In the genomic region with DNA sequence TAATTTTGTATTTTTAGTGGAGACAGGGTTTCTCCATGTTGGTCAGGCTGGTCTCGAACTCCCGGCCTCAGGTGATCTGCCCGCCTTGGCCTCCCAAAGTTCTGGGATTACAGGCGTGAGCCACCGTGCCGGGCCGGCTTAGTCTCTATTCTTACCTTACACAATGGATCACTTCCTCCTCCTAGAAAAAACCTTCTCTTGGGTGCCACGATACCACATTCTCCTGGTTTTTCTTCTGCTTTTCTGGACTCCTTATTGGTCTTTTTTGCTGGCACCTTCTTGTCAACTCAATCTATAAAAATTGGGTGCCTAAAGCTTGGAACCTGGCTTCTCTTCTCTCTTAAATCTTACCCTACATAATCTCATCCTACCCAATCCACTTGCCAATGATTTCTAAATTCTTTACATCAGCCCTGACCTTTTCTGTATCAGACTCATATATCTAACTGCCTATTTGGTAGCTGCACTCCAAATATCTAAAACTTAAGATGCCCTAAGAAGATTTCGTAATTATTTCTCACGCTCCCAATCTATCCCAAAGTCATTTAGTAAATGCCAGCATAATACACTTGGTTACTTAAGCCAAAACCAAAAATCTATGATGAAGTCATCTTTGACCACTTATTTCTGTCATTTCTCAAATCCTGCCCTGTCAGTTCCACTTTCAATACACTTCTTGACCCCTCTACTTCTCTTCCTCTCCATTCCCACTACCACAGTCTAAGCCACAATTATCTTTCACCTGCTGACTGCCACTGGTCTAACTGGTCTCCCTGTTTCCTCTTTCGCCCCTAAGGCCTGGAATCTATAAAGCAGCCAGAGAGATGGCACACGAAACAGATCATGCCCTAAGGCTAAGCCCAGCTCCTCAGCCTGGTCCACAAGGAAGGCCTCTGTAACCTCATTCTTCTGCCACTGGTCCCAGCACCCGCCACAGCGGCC, we compare ENCODE assay signal across 9 cellular contexts. TPM values are rescaled to one million over a fixed set of nuclear protein-coding genes. Genes with fewer than 3 reads are reported as not detected.
DNase-seq lines count a peak whose midpoint lies in the region; ATAC-seq, FAIRE-seq and TF ChIP-seq lines count a peak whose summit lies in the region.
"Had no signal": no experiment of that assay in that cellular context is flagged by ENCODE, and none has a peak within 500 bp of the region (broad histone marks: within the 10 kb centered on the region; RNA-seq: fewer than 3 reads in every experiment).

No MANE protein-coding gene starts in this region.

- no peak for TF ChIP-seq POLR2A in NB4 (IDR thresholded peaks at IDR 0.05; ENCODE audit: extremely low read depth, insufficient read length)

- H3K36me3 ChIP-seq in right atrium auricular region (peaks cover 15% of the 10 kb centered on the region), pancreas (peaks cover 0 to 28% (median 11%) of the 10 kb centered on the region in 3 donors)

- H3K4me3 Mint-ChIP-seq in effector memory CD8-positive, alpha-beta T cell = peak overlapping the region; percentile 88 to 90

- no peaks in the 10 kb centered on the region for H3K9me3 ChIP-seq in right atrium auricular region
- H3K9me3 ChIP-seq in pancreas = no peaks in the 10 kb centered on the region

- no peak for FAIRE-seq in pancreas (lab: Jason Lieb, UNC)
- FAIRE-seq: islet of Langerhans had no signal

- TF ChIP-seq CTCF in right atrium auricular region (IDR thresholded peaks at IDR 0.05) (no peak), NB4 (IDR thresholded peaks at IDR 0.05; ENCODE audit: low read depth, low read length) (no peak), pancreas (IDR thresholded peaks at IDR 0.05) (no peak)

- ATAC-seq in effector memory CD8-positive, alpha-beta T cell (replicated peaks) = no peak
- no peak for ATAC-seq in pancreas

- H3K27me3 ChIP-seq in right atrium auricular region (no peaks in the 10 kb centered on the region), pancreas (no peaks in the 10 kb centered on the region)

- DNase-seq in right atrium auricular region (ENCODE audit: low spot score) (no peak), cardiac septum (ENCODE audit: low spot score) (no peak), NB4 (ENCODE audit: low read depth) (no peak), pancreas (no peak), dedifferentiated amniotic fluid mesenchymal stem cell (ENCODE audit: extremely low spot score) (no peak), anterior cingulate cortex (lab: John Stamatoyannopoulos, UW) (no peak), NCI-H1436 treated with DMSO at 0.1 percent for 48 hours (lab: John Stamatoyannopoulos, UW) (no peak)
- no peak for DNase-seq in effector memory CD8-positive, alpha-beta T cell

- no peaks in the 10 kb centered on the region for H3K27me3 Mint-ChIP-seq in effector memory CD8-positive, alpha-beta T cell

- intact Hi-C loops in cardiac septum (cut with DNase I) = no loop called here
- intact Hi-C loops in pancreas (cut with DNase I) = no loop called here

- H3K4me3 ChIP-seq in right atrium auricular region = peak overlapping the region; percentile 91 to 99
- H3K4me3 ChIP-seq in NB4 (ENCODE audit: low read depth, low read length) = peak overlapping the region; percentile 93
- peak overlapping the region; percentile 96 to 100 (median 98) for H3K4me3 ChIP-seq in pancreas

- peak overlapping the region; percentile 96 to 97 for H3K27ac ChIP-seq in right atrium auricular region
- peak overlapping the region in 3 of 4 donors; percentile 94 to 97 (median 95) for H3K27ac ChIP-seq in pancreas

- H3K4me1 Mint-ChIP-seq in effector memory CD8-positive, alpha-beta T cell (ENCODE audit: low read depth in 2 of 2) = peaks cover 60 to 66% of the 10 kb centered on the region in 2 donors

- peak overlapping the region; percentile 90 to 96 for H3K27ac Mint-ChIP-seq in effector memory CD8-positive, alpha-beta T cell

- WGBS in pancreas, 2 donors = 49 to 61% methylated on average over 13 to 14 of the region's 14 CpGs

- H3K4me1 ChIP-seq in right atrium auricular region (peaks cover 0 to 73% of the 10 kb centered on the region in 2 donors), pancreas (peaks cover 3 to 15% (median 13%) of the 10 kb centered on the region in 3 donors)

- peaks cover 46% of the 10 kb centered on the region for H3K36me3 Mint-ChIP-seq in effector memory CD8-positive, alpha-beta T cell (ENCODE audit: insufficient read depth)

- H3K9me3 Mint-ChIP-seq in effector memory CD8-positive, alpha-beta T cell = no peaks in the 10 kb centered on the region

RNA-seq across cellular contexts. Expression of a gene that starts 43.2 kb away (rescaled TPM):
- total RNA-seq in right atrium auricular region (10 to 100 TPM; 29.4 to 32.7 TPM), cardiac septum (35.0 TPM), pancreas (10 to 100 TPM; 16.7 to 32.6 (median 27.7) TPM)
- 10 to 100 TPM; 18.1 to 31.0 TPM for polyA plus RNA-seq in pancreas

RNA-seq across cellular contexts. Expression of a gene that starts 54.9 kb away (rescaled TPM):
- total RNA-seq in right atrium auricular region (1 to 10 TPM in 1 of 2 donors, under 1 TPM in 1; 0.67 to 4.4 TPM), cardiac septum (0.83 TPM), pancreas (1 to 10 TPM in 5 of 6 donors, under 1 TPM in 1; 0.97 to 5.3 (median 2.3) TPM)
- 10 to 100 TPM in 1 of 2 donors, 1 to 10 TPM in 1; 3.7 to 11.9 TPM for polyA plus RNA-seq in pancreas
